8 cellular contexts compared by ENCODE assay signal in genomic region chr19:12733369-12733896, GRCh38. TPM values are rescaled to one million over a fixed set of nuclear protein-coding genes. Genes with fewer than 3 reads are reported as not detected.
A peak's percentile ranks its signal among the peaks of the same experiment; 100 is the strongest.
DNase-seq lines count a peak whose midpoint lies in the region; TF ChIP-seq lines count a peak whose summit lies in the region.

No MANE protein-coding gene starts in this region.

- H3K9ac ChIP-seq in colonic mucosa (ENCODE audit: low read depth in 2 of 2, low read length in 2 of 2) (peak overlapping the region; percentile 90 to 93), mucosa of stomach (ENCODE audit: low read length) (peak overlapping the region; percentile 96)

- intact Hi-C loops in colonic mucosa (cut with DNase I), result no loop called here

- no peaks in the 10 kb centered on the region for H3K27me3 ChIP-seq in colonic mucosa
- no peaks in the 10 kb centered on the region for H3K27me3 ChIP-seq in mucosa of stomach (ENCODE audit: control insufficient read depth, insufficient read depth, low read length)
- no peaks in the 10 kb centered on the region for H3K27me3 ChIP-seq in thymus (ENCODE audit: control insufficient read depth, insufficient read depth)

- H3K36me3 ChIP-seq in HEK293 (ENCODE audit: control insufficient read depth in 2 of 2, insufficient read depth in 1 of 2, low read length in 2 of 2) (peaks cover 20 to 39% of the 10 kb centered on the region in 2 experiments; a peak in 2 of 3 replicates), colonic mucosa (peaks cover 8% of the 10 kb centered on the region), mucosa of stomach (ENCODE audit: control insufficient read depth, insufficient read depth, low read length) (no peaks in the 10 kb centered on the region), thymus (ENCODE audit: control insufficient read depth, insufficient read depth) (peaks cover 33% of the 10 kb centered on the region)

- H3K27ac ChIP-seq in HEK293 (ENCODE audit: extremely low read depth, low read depth, low read length), result peak overlapping the region; percentile 85; the same call in 1 of the 2 replicates
- peak overlapping the region; percentile 88 for H3K27ac ChIP-seq in colonic mucosa
- no peak overlapping the region for H3K27ac ChIP-seq in thymus (ENCODE audit: low read depth)

- H3K9me3 ChIP-seq in HEK293 (ENCODE audit: control insufficient read depth, insufficient read depth, low read depth, low read length) (no peaks in the 10 kb centered on the region), colonic mucosa (no peaks in the 10 kb centered on the region), mucosa of stomach (ENCODE audit: control insufficient read depth, low read length) (no peaks in the 10 kb centered on the region), thymus (ENCODE audit: control insufficient read depth) (no peaks in the 10 kb centered on the region)

- H3K4me3 ChIP-seq in HEK293 (ENCODE audit: low read depth, low read length), result peak overlapping the region; percentile 92
- peak overlapping the region; percentile 84 for H3K4me3 ChIP-seq in colonic mucosa
- H3K4me3 ChIP-seq in mucosa of stomach (ENCODE audit: low read length), result peak overlapping the region; percentile 90
- peak overlapping the region; percentile 88 for H3K4me3 ChIP-seq in thymus (ENCODE audit: low read length)

- WGBS in thymus, result 2% methylated on average over 6 of the region's 6 CpGs

- H3K4me1 ChIP-seq in HEK293 (ENCODE audit: control insufficient read depth, insufficient read depth, low read length) (0 out of 2 replicates have a peak, but pooled peaks cover 4% of the 10 kb centered on the region), colonic mucosa (peaks cover 19% of the 10 kb centered on the region), mucosa of stomach (ENCODE audit: control insufficient read depth, insufficient read depth, low read length) (peaks cover 33% of the 10 kb centered on the region), thymus (ENCODE audit: control insufficient read depth, insufficient read depth, low read length) (peaks cover 18% of the 10 kb centered on the region)

- DNase-seq in CD1c-positive myeloid dendritic cell (ENCODE audit: extremely low spot score) (peak; percentile 62), T follicular helper cell (ENCODE audit: low read depth) (peak; percentile 28), colonic mucosa (peak; percentile 28), NCI-H1930 (lab: John Stamatoyannopoulos, UW) (no peak), epidermal melanocyte (ENCODE audit: insufficient read length, low spot score) (no peak)

- POLR2A ChIA-PET in HEK293 (lab: Yijun Ruan, JAX), result interaction anchor here (0.5 to 5.4 kb wide), 10 partner anchors 11 to 1814 kb away, joined by 3 to 89 read pairs (median 3); partner anchors contain the start of genes DHPS, MAN2B1, RNASEH2A and TNPO2

- peak; percentile 88 for TF ChIP-seq CTCF in HEK293 (tag by site-specific recombination; IDR thresholded peaks at IDR 0.05)
- peak; percentile 22 for TF ChIP-seq CTCF in colonic mucosa (IDR thresholded peaks at IDR 0.05)

- CTCF ChIA-PET in HEK293 (lab: Yijun Ruan, JAX), result interaction anchor here (0.6 to 2.5 kb wide), 14 partner anchors 11 to 114 kb away, joined by 3 to 19 read pairs (median 4); partner anchors contain the start of gene TNPO2

TF ChIP-seq in HEK293, 187 proteins besides CTCF, POLR2A, EP300 and RAD21 (continues in another document):
- TF ChIP-seq, protein P1, sequence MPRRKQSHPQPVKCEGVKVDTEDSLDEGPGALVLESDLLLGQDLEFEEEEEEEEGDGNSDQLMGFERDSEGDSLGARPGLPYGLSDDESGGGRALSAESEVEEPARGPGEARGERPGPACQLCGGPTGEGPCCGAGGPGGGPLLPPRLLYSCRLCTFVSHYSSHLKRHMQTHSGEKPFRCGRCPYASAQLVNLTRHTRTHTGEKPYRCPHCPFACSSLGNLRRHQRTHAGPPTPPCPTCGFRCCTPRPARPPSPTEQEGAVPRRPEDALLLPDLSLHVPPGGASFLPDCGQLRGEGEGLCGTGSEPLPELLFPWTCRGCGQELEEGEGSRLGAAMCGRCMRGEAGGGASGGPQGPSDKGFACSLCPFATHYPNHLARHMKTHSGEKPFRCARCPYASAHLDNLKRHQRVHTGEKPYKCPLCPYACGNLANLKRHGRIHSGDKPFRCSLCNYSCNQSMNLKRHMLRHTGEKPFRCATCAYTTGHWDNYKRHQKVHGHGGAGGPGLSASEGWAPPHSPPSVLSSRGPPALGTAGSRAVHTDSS (tag by site-specific recombination; IDR thresholded peaks at IDR 0.05), result no peak
- TF ChIP-seq ZNF843 (tag by site-specific recombination; IDR thresholded peaks at IDR 0.05) (no peak), ZNF660 (tag by site-specific recombination; IDR thresholded peaks at IDR 0.05) (0 out of 2 replicates have a peak, but pooled peaks have one; percentile 19), GFI1B (tag by site-specific recombination; IDR thresholded peaks at IDR 0.05) (no peak), ATF2 (tag by site-specific recombination; IDR thresholded peaks at IDR 0.05; ENCODE audit: low read depth) (no peak), ZNF350 (tag by site-specific recombination; IDR thresholded peaks at IDR 0.05) (no peak), ZNF555 (tag by site-specific recombination; conservative IDR thresholded peaks at IDR 0.05) (no peak), ZNF133 (tag by site-specific recombination; IDR thresholded peaks at IDR 0.05) (no peak), YY1 (tag by site-specific recombination; IDR thresholded peaks at IDR 0.05) (no peak), EGR2 (tag by site-specific recombination; IDR thresholded peaks at IDR 0.05; ENCODE audit: low read depth) (peak; percentile 69), ZFHX2 (tag by site-specific recombination; conservative IDR thresholded peaks at IDR 0.05) (peak; percentile 65; the same call in 1 of the 2 replicates)
- TF ChIP-seq, protein P2, sequence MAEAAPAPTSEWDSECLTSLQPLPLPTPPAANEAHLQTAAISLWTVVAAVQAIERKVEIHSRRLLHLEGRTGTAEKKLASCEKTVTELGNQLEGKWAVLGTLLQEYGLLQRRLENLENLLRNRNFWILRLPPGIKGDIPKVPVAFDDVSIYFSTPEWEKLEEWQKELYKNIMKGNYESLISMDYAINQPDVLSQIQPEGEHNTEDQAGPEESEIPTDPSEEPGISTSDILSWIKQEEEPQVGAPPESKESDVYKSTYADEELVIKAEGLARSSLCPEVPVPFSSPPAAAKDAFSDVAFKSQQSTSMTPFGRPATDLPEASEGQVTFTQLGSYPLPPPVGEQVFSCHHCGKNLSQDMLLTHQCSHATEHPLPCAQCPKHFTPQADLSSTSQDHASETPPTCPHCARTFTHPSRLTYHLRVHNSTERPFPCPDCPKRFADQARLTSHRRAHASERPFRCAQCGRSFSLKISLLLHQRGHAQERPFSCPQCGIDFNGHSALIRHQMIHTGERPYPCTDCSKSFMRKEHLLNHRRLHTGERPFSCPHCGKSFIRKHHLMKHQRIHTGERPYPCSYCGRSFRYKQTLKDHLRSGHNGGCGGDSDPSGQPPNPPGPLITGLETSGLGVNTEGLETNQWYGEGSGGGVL (tag by site-specific recombination; IDR thresholded peaks at IDR 0.05), result no peak
- TF ChIP-seq, protein P3, sequence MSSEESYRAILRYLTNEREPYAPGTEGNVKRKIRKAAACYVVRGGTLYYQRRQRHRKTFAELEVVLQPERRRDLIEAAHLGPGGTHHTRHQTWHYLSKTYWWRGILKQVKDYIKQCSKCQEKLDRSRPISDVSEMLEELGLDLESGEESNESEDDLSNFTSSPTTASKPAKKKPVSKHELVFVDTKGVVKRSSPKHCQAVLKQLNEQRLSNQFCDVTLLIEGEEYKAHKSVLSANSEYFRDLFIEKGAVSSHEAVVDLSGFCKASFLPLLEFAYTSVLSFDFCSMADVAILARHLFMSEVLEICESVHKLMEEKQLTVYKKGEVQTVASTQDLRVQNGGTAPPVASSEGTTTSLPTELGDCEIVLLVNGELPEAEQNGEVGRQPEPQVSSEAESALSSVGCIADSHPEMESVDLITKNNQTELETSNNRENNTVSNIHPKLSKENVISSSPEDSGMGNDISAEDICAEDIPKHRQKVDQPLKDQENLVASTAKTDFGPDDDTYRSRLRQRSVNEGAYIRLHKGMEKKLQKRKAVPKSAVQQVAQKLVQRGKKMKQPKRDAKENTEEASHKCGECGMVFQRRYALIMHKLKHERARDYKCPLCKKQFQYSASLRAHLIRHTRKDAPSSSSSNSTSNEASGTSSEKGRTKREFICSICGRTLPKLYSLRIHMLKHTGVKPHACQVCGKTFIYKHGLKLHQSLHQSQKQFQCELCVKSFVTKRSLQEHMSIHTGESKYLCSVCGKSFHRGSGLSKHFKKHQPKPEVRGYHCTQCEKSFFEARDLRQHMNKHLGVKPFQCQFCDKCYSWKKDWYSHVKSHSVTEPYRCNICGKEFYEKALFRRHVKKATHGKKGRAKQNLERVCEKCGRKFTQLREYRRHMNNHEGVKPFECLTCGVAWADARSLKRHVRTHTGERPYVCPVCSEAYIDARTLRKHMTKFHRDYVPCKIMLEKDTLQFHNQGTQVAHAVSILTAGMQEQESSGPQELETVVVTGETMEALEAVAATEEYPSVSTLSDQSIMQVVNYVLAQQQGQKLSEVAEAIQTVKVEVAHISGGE (tag by site-specific recombination; conservative IDR thresholded peaks at IDR 0.05; ENCODE audit: low read depth), result 0 out of 2 replicates have a peak, but pooled peaks have one; percentile 0

RNA-seq across cellular contexts. Expression of gene TRIR, which starts 1.1 kb away (rescaled TPM):
- total RNA-seq in colonic mucosa, result 100 to 1,000 TPM; 130 to 217 TPM
- polyA plus RNA-seq in thymus, result 290 TPM

RNA-seq across cellular contexts. Expression of gene GET3, which starts 3.9 kb away (rescaled TPM):
- 10 to 100 TPM; 53.6 to 77.2 TPM for total RNA-seq in colonic mucosa
- 50.0 TPM for polyA plus RNA-seq in thymus

RNA-seq across cellular contexts. Expression of gene TNPO2, which starts 9.7 kb away (rescaled TPM):
- 10 to 100 TPM; 46.7 to 65.5 TPM for total RNA-seq in colonic mucosa
- 28.3 TPM for polyA plus RNA-seq in thymus

RNA-seq across cellular contexts. Expression of gene BEST2, which starts 18.2 kb away (rescaled TPM):
- total RNA-seq in colonic mucosa, result 10 to 100 TPM; 12.1 to 22.6 TPM
- 0.46 TPM for polyA plus RNA-seq in thymus

RNA-seq across cellular contexts. Expression of gene FBXW9, which starts 37.0 kb away (rescaled TPM):
- total RNA-seq in colonic mucosa, result 10 to 100 TPM in 1 of 2 donors, 1 to 10 TPM in 1; 6.5 to 10.3 TPM
- polyA plus RNA-seq in thymus, result 6.5 TPM

Comparison
In these comparisons a context has a peak if more than half of its experiments do, and no peak if none do; other contexts are left out.
1. DNase-seq: peak in CD1c-positive myeloid dendritic cell (single experiment), T follicular helper cell (single experiment) and colonic mucosa (single experiment); none in NCI-H1930 (0 of 2) and epidermal melanocyte (single experiment).
2. Peak in every context shown above with its lines, with median percentiles within 50 percentile points of each other: H3K4me3 ChIP-seq.